Comparison of ENCODE assay signal across 1 cellular context in genomic region chr15:51726302-51727073, GRCh38.
A peak's percentile ranks its signal among the peaks of the same experiment; 100 is the strongest.
TF ChIP-seq lines count a peak whose summit lies in the region.

No MANE protein-coding gene starts in this region.

TF ChIP-seq in GM12878, 131 proteins besides CTCF, POLR2A, EP300 and RAD21 (continued from another document and continues in another):
- TF ChIP-seq CEBPB (IDR thresholded peaks at IDR 0.05; ENCODE audit: borderline replicate concordance in 1 of 2, low read depth in 2 of 2, low read length in 2 of 2): no peak
- peak; percentile 64; the same call in 1 of the 2 replicates for TF ChIP-seq JUND (IDR thresholded peaks at IDR 0.05; ENCODE audit: low read depth, low read length)
- TF ChIP-seq ESRRA (IDR thresholded peaks at IDR 0.05; ENCODE audit: low read length): no peak
- no peak for TF ChIP-seq NR2C2 (IDR thresholded peaks at IDR 0.05; ENCODE audit: borderline replicate concordance, control insufficient read depth, insufficient read length, low read depth)
- TF ChIP-seq TCF3 (IDR thresholded peaks at IDR 0.05; ENCODE audit: borderline replicate concordance, insufficient read depth, low read depth, low read length): 0 out of 2 replicates have a peak, but pooled peaks have one; percentile 25
- TF ChIP-seq PKNOX1 (IDR thresholded peaks at IDR 0.05): peak; percentile 72
- TF ChIP-seq SMARCA5 (IDR thresholded peaks at IDR 0.05): no peak
- peak in 1 of 2 experiments; percentile 32; a peak in 1 of 4 replicates for TF ChIP-seq SRF (IDR thresholded peaks at IDR 0.05; ENCODE audit: low read depth in 2 of 2, low read length in 2 of 2)
- TF ChIP-seq ZBTB4 (CRISPR knock-in tag; IDR thresholded peaks at IDR 0.05): no peak
- TF ChIP-seq ZNF217 (IDR thresholded peaks at IDR 0.05): no peak
- no peak for TF ChIP-seq MYC (IDR thresholded peaks at IDR 0.05; ENCODE audit: insufficient read depth, insufficient read length, insufficient replicate concordance, low read length, severe bottlenecking)
- TF ChIP-seq MTA3 (IDR thresholded peaks at IDR 0.05; ENCODE audit: borderline replicate concordance, low read length): 0 out of 2 replicates have a peak, but pooled peaks have one; percentile 37
- no peak for TF ChIP-seq STAT3 (IDR thresholded peaks at IDR 0.05; ENCODE audit: low read depth, low read length)
- no peak for TF ChIP-seq ZSCAN29 (IDR thresholded peaks at IDR 0.05)
- peak; percentile 88 for TF ChIP-seq JUNB (IDR thresholded peaks at IDR 0.05)
- TF ChIP-seq NR2F1 (conservative IDR thresholded peaks at IDR 0.05): no peak
- TF ChIP-seq RELA (IDR thresholded peaks at IDR 0.05; ENCODE audit: borderline replicate concordance, partially characterized antibody): no peak
- TF ChIP-seq SPI1 (IDR thresholded peaks at IDR 0.05; ENCODE audit: borderline replicate concordance, insufficient read depth, low read depth, low read length): no peak
- TF ChIP-seq IRF3 (IDR thresholded peaks at IDR 0.05): no peak
- no peak for TF ChIP-seq CUX1 (IDR thresholded peaks at IDR 0.05; ENCODE audit: insufficient replicate concordance, low read depth, low read length)
- TF ChIP-seq PML (IDR thresholded peaks at IDR 0.05; ENCODE audit: low read length): no peak
- TF ChIP-seq PAX5 (IDR thresholded peaks at IDR 0.05; ENCODE audit: borderline replicate concordance, low read depth, low read length): 0 out of 2 replicates have a peak, but pooled peaks have one; percentile 28
- peak; percentile 56; the same call in 1 of the 2 replicates for TF ChIP-seq NFIC (IDR thresholded peaks at IDR 0.05; ENCODE audit: low read depth, low read length)
- no peak for TF ChIP-seq BRCA1 (IDR thresholded peaks at IDR 0.05; ENCODE audit: low read depth, low read length)
- no peak for TF ChIP-seq SIX5 (IDR thresholded peaks at IDR 0.05; ENCODE audit: low read depth, low read length, severe bottlenecking)
- no peak for TF ChIP-seq SKIL (IDR thresholded peaks at IDR 0.05; ENCODE audit: low read depth, poor library complexity, severe bottlenecking)
- 0 out of 2 replicates have a peak, but pooled peaks have one; percentile 60 for TF ChIP-seq TCF12 (IDR thresholded peaks at IDR 0.05; ENCODE audit: low read depth, low read length)
- no peak for TF ChIP-seq SUZ12 (IDR thresholded peaks at IDR 0.05; ENCODE audit: unreplicated experiment)
- TF ChIP-seq FOXM1 (IDR thresholded peaks at IDR 0.05; ENCODE audit: low read depth, low read length): 0 out of 2 replicates have a peak, but pooled peaks have one; percentile 49
- TF ChIP-seq E4F1 (IDR thresholded peaks at IDR 0.05; ENCODE audit: borderline replicate concordance, partially characterized antibody): no peak
- no peak for TF ChIP-seq RELB (IDR thresholded peaks at IDR 0.05; ENCODE audit: low read depth)
- TF ChIP-seq CHD2 (IDR thresholded peaks at IDR 0.05; ENCODE audit: borderline replicate concordance, low read depth, low read length): no peak
- no peak for TF ChIP-seq ASH2L (IDR thresholded peaks at IDR 0.05; ENCODE audit: borderline replicate concordance, low read depth)
- peak; percentile 68 for TF ChIP-seq CREB1 (IDR thresholded peaks at IDR 0.05; ENCODE audit: low read depth)
- TF ChIP-seq RUNX3 (IDR thresholded peaks at IDR 0.05; ENCODE audit: low read length): peak; percentile 22; the same call in 1 of the 2 replicates
- TF ChIP-seq SP1 (IDR thresholded peaks at IDR 0.05; ENCODE audit: low read depth, low read length): no peak
- peak; percentile 72 for TF ChIP-seq CREM (IDR thresholded peaks at IDR 0.05; ENCODE audit: low read depth)
- no peak for TF ChIP-seq ATF3 (IDR thresholded peaks at IDR 0.05; ENCODE audit: borderline replicate concordance, extremely low read depth, low read depth, low read length)
- no peak for TF ChIP-seq TAF1 (IDR thresholded peaks at IDR 0.05; ENCODE audit: borderline replicate concordance, low read depth, low read length)
- no peak for TF ChIP-seq EZH2 (IDR thresholded peaks at IDR 0.05; ENCODE audit: borderline replicate concordance, control insufficient read depth, low read depth, low read length)
- TF ChIP-seq TARDBP (IDR thresholded peaks at IDR 0.05; ENCODE audit: borderline replicate concordance): no peak
- peak; percentile 79 for TF ChIP-seq EED (IDR thresholded peaks at IDR 0.05; ENCODE audit: low read depth)
- TF ChIP-seq PAX8 (IDR thresholded peaks at IDR 0.05): no peak
- TF ChIP-seq BACH1 (IDR thresholded peaks at IDR 0.05; ENCODE audit: borderline replicate concordance): no peak
- no peak for TF ChIP-seq MAX (IDR thresholded peaks at IDR 0.05; ENCODE audit: low read depth, low read length)
- TF ChIP-seq MYB (IDR thresholded peaks at IDR 0.05; ENCODE audit: borderline replicate concordance, low read depth, low read length): no peak
